18 cellular contexts compared by ENCODE assay signal in the genomic region with DNA sequence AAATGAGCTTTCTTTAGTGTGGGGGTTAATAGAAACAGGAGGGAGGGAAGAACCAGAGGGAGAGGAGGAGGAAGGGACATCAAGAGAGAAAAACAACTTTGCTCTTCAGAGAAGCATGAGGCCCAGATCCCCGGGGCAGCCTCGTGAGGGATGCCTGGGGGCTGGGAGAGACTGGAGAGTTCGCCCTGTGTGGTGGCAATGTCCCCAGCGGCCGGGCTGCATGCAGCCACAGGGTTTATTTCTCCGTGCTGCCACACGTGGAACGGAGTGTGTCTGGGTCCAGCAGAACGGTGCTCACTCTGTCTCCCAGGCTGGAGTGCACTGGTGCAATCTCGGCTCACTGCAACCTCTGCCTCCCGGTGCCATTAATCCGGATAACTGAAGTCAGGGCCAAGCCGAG.
DNase-seq lines count a peak whose midpoint lies in the region; ATAC-seq and TF ChIP-seq lines count a peak whose summit lies in the region.
"Had no signal": no experiment of that assay in that cellular context is flagged by ENCODE, and none has a peak within 500 bp of the region (broad histone marks: within the 10 kb centered on the region; RNA-seq: fewer than 3 reads in every experiment).

No MANE protein-coding gene starts in this region.

- H3K36me3 Mint-ChIP-seq in GM23338 (ENCODE audit: low read depth): no peaks in the 10 kb centered on the region
- peaks cover 5% of the 10 kb centered on the region; the same call in 1 of the 2 replicates for H3K36me3 Mint-ChIP-seq in HFFc6 (ENCODE audit: low read depth)
- no peaks in the 10 kb centered on the region for H3K36me3 Mint-ChIP-seq in mesothelial cell of epicardium

- H3K23ac ChIP-seq in neuronal stem cell (ENCODE audit: low read depth, low read length, poor library complexity): no peak overlapping the region

- no peaks in the 10 kb centered on the region for H3K79me2 ChIP-seq in GM23338 (replicated peaks; ENCODE audit: insufficient read depth)

- H2BK120ac ChIP-seq in neuronal stem cell (ENCODE audit: low read depth, low read length): no peak overlapping the region

- H4K91ac ChIP-seq in neuronal stem cell (ENCODE audit: low read depth, low read length, poor library complexity): no peak overlapping the region

- H3K4me3 Mint-ChIP-seq in GM23338 (no peak overlapping the region), HFFc6 (no peak overlapping the region), mesothelial cell of epicardium (no peak overlapping the region)
- no peak overlapping the region for H3K4me3 Mint-ChIP-seq in stimulated activated naive CD8-positive, alpha-beta T cell treated with anti-CD3 and anti-CD28 coated beads, Interleukin-15, amount 100 ng/mL, for 72 hours
- H3K4me3 Mint-ChIP-seq: CD4-positive, alpha-beta T cell had no signal

- peak overlapping the region; percentile 38 for H2BK15ac ChIP-seq in neuronal stem cell (ENCODE audit: low read length)

- H3K9me2 ChIP-seq in GM23338 (ENCODE audit: insufficient read depth): peaks cover 5% of the 10 kb centered on the region; the same call in 1 of the 2 replicates

- no peak overlapping the region for H2AFZ ChIP-seq in GM23338
- H2AFZ ChIP-seq in neuronal stem cell (ENCODE audit: low read length): no peak overlapping the region
- H2AFZ ChIP-seq: GM23248 had no signal

- H3K27me3 ChIP-seq in GM23338 (ENCODE audit: insufficient read depth) (no peaks in the 10 kb centered on the region), neuronal stem cell (ENCODE audit: control insufficient read depth in 3 of 3, insufficient read depth in 3 of 3, low read depth in 1 of 3, low read length in 3 of 3) (no peaks in the 10 kb centered on the region)

- TF ChIP-seq CTCF in GM23338 (conservative IDR thresholded peaks at IDR 0.05; ENCODE audit: low read depth in 2 of 2): no peak
- TF ChIP-seq CTCF in VCaP (conservative IDR thresholded peaks at IDR 0.05): 0 out of 2 replicates have a peak, but pooled peaks have one; percentile 8
- TF ChIP-seq CTCF in HFFc6 (IDR thresholded peaks at IDR 0.05): no peak
- TF ChIP-seq CTCF in mesothelial cell of epicardium (IDR thresholded peaks at IDR 0.05; ENCODE audit: unreplicated experiment): no peak

- 0 out of 2 replicates have a peak, but pooled peaks cover 3% of the 10 kb centered on the region for H3K4me1 ChIP-seq in GM23338 (ENCODE audit: insufficient read depth)
- no peaks in the 10 kb centered on the region for H3K4me1 ChIP-seq in neuronal stem cell (ENCODE audit: control insufficient read depth in 2 of 2, insufficient read depth in 1 of 2, low read depth in 1 of 2, low read length in 2 of 2)
- H3K4me1 ChIP-seq: Caco-2 had no signal

- H3K9ac ChIP-seq in neuronal stem cell (ENCODE audit: low read depth, low read length, poor library complexity): no peak overlapping the region
- H3K9ac ChIP-seq: GM23248, KMS-11 had no signal

- no peak overlapping the region for H3K18ac ChIP-seq in neuronal stem cell (ENCODE audit: low read length)

- H3K14ac ChIP-seq in neuronal stem cell (ENCODE audit: low read length): no peak overlapping the region

- no peak overlapping the region for H3K27ac Mint-ChIP-seq in GM23338
- H3K27ac Mint-ChIP-seq in HFFc6: no peak overlapping the region
- no peak overlapping the region for H3K27ac Mint-ChIP-seq in mesothelial cell of epicardium
- no peak overlapping the region for H3K27ac Mint-ChIP-seq in stimulated activated naive CD8-positive, alpha-beta T cell treated with anti-CD3 and anti-CD28 coated beads, Interleukin-15, amount 100 ng/mL, for 72 hours
- H3K27ac Mint-ChIP-seq: CD4-positive, alpha-beta T cell had no signal

- H3K27me3 Mint-ChIP-seq in GM23338 (ENCODE audit: insufficient read depth, low read depth, poor library complexity) (peaks cover under 1% of the 10 kb centered on the region), HFFc6 (ENCODE audit: insufficient read depth) (peaks cover under 1% of the 10 kb centered on the region), mesothelial cell of epicardium (ENCODE audit: low read depth) (no peaks in the 10 kb centered on the region)
- no peaks in the 10 kb centered on the region for H3K27me3 Mint-ChIP-seq in stimulated activated naive CD8-positive, alpha-beta T cell treated with anti-CD3 and anti-CD28 coated beads, Interleukin-15, amount 100 ng/mL, for 72 hours
- H3K27me3 Mint-ChIP-seq: CD4-positive, alpha-beta T cell had no signal

- H3K4me3 ChIP-seq in GM23338: no peak overlapping the region
- H3K4me3 ChIP-seq in neuronal stem cell (ENCODE audit: low read length in 2 of 2): no peak overlapping the region
- H3K4me3 ChIP-seq: GM23248 had no signal

- no CpG with 5 or more reads among the region's 13 CpGs for WGBS in neuronal stem cell (ENCODE audit: extremely low coverage in 2 of 2, insufficient read length in 2 of 2, insufficient replicate concordance in 1 of 2), 2 donors

- H3K27ac ChIP-seq in GM23338 (ENCODE audit: low read depth): no peak overlapping the region
- no peak overlapping the region for H3K27ac ChIP-seq in VCaP
- H3K27ac ChIP-seq in neuronal stem cell (replicated peaks; ENCODE audit: low read length): no peak overlapping the region
- H3K27ac ChIP-seq: C4-2B, GM23248, KMS-11 had no signal

- H3K79me1 ChIP-seq in neuronal stem cell (ENCODE audit: low read depth, low read length): no peaks in the 10 kb centered on the region

- peak; percentile 56; the same call in 2 of the 3 replicates for ATAC-seq in GM23338
- ATAC-seq in stimulated activated naive CD8-positive, alpha-beta T cell treated with anti-CD3 and anti-CD28 coated beads, Interleukin-15, amount 100 ng/mL, for 72 hours: no peak
- ATAC-seq: HCT116 had no signal

- peak overlapping the region; percentile 81 for H2BK12ac ChIP-seq in neuronal stem cell (ENCODE audit: low read length)

- no peaks in the 10 kb centered on the region for H3K36me3 ChIP-seq in GM23338 (ENCODE audit: insufficient read depth)
- no peaks in the 10 kb centered on the region for H3K36me3 ChIP-seq in neuronal stem cell (replicated peaks in 1 of 2; ENCODE audit: control insufficient read depth in 2 of 2, insufficient read depth in 2 of 2, low read length in 2 of 2)

- H2BK5ac ChIP-seq in neuronal stem cell (ENCODE audit: low read length): no peak overlapping the region

- DNase-seq in GM23338 (ENCODE audit: low spot score) (no peak), islet precursor cell (peak; percentile 43), neuronal stem cell (ENCODE audit: low spot score) (no peak), HFFc6 (no peak), DMS 273 treated with DMSO at 0.1 percent for 48 hours (lab: John Stamatoyannopoulos, UW) (no peak), mesothelial cell of epicardium (ENCODE audit: low spot score in 2 of 2, unreplicated experiment in 2 of 2) (no peak)
- DNase-seq in stimulated activated naive CD8-positive, alpha-beta T cell treated with anti-CD3 and anti-CD28 coated beads, Interleukin-15, amount 100 ng/mL, for 72 hours: no peak
- DNase-seq: AML-193; Caco-2; CD4-positive, alpha-beta T cell; DMS53; DND-41; EL; GM23248 had no signal

- H4K8ac ChIP-seq in neuronal stem cell (ENCODE audit: low read depth, low read length): peak overlapping the region; percentile 21

- H3K4me2 ChIP-seq in GM23338 (no peak overlapping the region), neuronal stem cell (ENCODE audit: insufficient read depth, low read length, poor library complexity, severe bottlenecking) (no peak overlapping the region)
- H3K4me2 ChIP-seq: KMS-11 had no signal

- H2AK5ac ChIP-seq in neuronal stem cell (ENCODE audit: low read depth, low read length): no peak overlapping the region

- H3K9me3 Mint-ChIP-seq in GM23338 (peaks cover 7% of the 10 kb centered on the region; the same call in 1 of the 3 replicates), HFFc6 (peaks cover 45% of the 10 kb centered on the region), mesothelial cell of epicardium (peaks cover 5% of the 10 kb centered on the region)
- H3K9me3 Mint-ChIP-seq in stimulated activated naive CD8-positive, alpha-beta T cell treated with anti-CD3 and anti-CD28 coated beads, Interleukin-15, amount 100 ng/mL, for 72 hours: peaks cover 5 to 7% of the 10 kb centered on the region in 2 donors
- H3K9me3 Mint-ChIP-seq: CD4-positive, alpha-beta T cell had no signal

- H3K4ac ChIP-seq in neuronal stem cell (ENCODE audit: low read length): no peak overlapping the region

- peaks cover 6% of the 10 kb centered on the region for H3K4me1 Mint-ChIP-seq in GM23338
- H3K4me1 Mint-ChIP-seq in HFFc6 (ENCODE audit: low read depth): no peaks in the 10 kb centered on the region
- H3K4me1 Mint-ChIP-seq in mesothelial cell of epicardium: no peaks in the 10 kb centered on the region
- no peaks in the 10 kb centered on the region for H3K4me1 Mint-ChIP-seq in stimulated activated naive CD8-positive, alpha-beta T cell treated with anti-CD3 and anti-CD28 coated beads, Interleukin-15, amount 100 ng/mL, for 72 hours

- no peaks in the 10 kb centered on the region for H4K20me1 ChIP-seq in GM23338 (replicated peaks; ENCODE audit: insufficient read depth)

- no peaks in the 10 kb centered on the region for H3F3A ChIP-seq in GM23338 (replicated peaks; ENCODE audit: low read depth)

- no peaks in the 10 kb centered on the region for H3K9me3 ChIP-seq in neuronal stem cell (replicated peaks in 1 of 2; ENCODE audit: control insufficient read depth in 2 of 2, insufficient read depth in 1 of 2, low read depth in 1 of 2, low read length in 2 of 2)
- H3K9me3 ChIP-seq: Caco-2 had no signal
